9 cellular contexts compared by ENCODE assay signal in genomic region chr5:145835839-145836222, GRCh38. TPM values are rescaled to one million over a fixed set of nuclear protein-coding genes. Genes with fewer than 3 reads are reported as not detected.
DNase-seq lines count a peak whose midpoint lies in the region; ATAC-seq lines count a peak whose summit lies in the region.
"Had no signal": no experiment of that assay in that cellular context is flagged by ENCODE, and none has a peak within 500 bp of the region (broad histone marks: within the 10 kb centered on the region; RNA-seq: fewer than 3 reads in every experiment).

No MANE protein-coding gene starts in this region.

- DNase-seq in activated T-helper 1 cell treated with anti-CD3 and anti-CD28 coated beads, Interleukin-12 subunit alpha, Interleukin-12 subunit beta, Interleukin-2, Interleukin-4 antibody, amounts not matched to agents 30 ng/mL and 10 ng/mL and 1 ng/mL, durations not matched to agents 14 hours and 24 hours and 36 hours (ENCODE audit: low spot score): no peak
- no peak for DNase-seq in stimulated activated naive B cell treated with anti-CD40 and anti-IgM and Interleukin-4, amounts not matched to agents 10 μg/mL and 1 μg/mL and 100 μg/mL, for 72 hours
- DNase-seq in NCI-H446 (lab: John Stamatoyannopoulos, UW) (no peak), globus pallidus (ENCODE audit: low spot score) (no peak)

- peaks cover 5% of the 10 kb centered on the region for H3K4me1 Mint-ChIP-seq in activated T-helper 1 cell treated with anti-CD3 and anti-CD28 coated beads, Interleukin-12 subunit alpha, Interleukin-12 subunit beta, Interleukin-2, Interleukin-4 antibody, amounts not matched to agents 30 ng/mL and 10 ng/mL and 1 ng/mL, durations not matched to agents 14 hours and 24 hours and 36 hours (ENCODE audit: low read depth)
- peaks cover 12 to 13% of the 10 kb centered on the region in 2 donors for H3K4me1 Mint-ChIP-seq in stimulated activated naive B cell treated with anti-CD40 and anti-IgM and Interleukin-4, amounts not matched to agents 10 μg/mL and 1 μg/mL and 100 μg/mL, for 72 hours

- peak overlapping the region; percentile 32 for H3K9ac ChIP-seq in iPS-15b (ENCODE audit: low read depth, low read length)

- H3K27me3 Mint-ChIP-seq in activated T-helper 1 cell treated with anti-CD3 and anti-CD28 coated beads, Interleukin-12 subunit alpha, Interleukin-12 subunit beta, Interleukin-2, Interleukin-4 antibody, amounts not matched to agents 30 ng/mL and 10 ng/mL and 1 ng/mL, durations not matched to agents 14 hours and 24 hours and 36 hours (ENCODE audit: insufficient read depth): peaks cover 18% of the 10 kb centered on the region
- H3K27me3 Mint-ChIP-seq in stimulated activated naive B cell treated with anti-CD40 and anti-IgM and Interleukin-4, amounts not matched to agents 10 μg/mL and 1 μg/mL and 100 μg/mL, for 72 hours: peaks cover 5 to 6% of the 10 kb centered on the region in 2 donors

- ATAC-seq in HG02642 (IDR thresholded peaks at IDR 0.05; ENCODE audit: poor library complexity, unreplicated experiment) (peak; percentile 6), GM21723 (IDR thresholded peaks at IDR 0.05; ENCODE audit: unreplicated experiment) (no peak)
- ATAC-seq in stimulated activated naive B cell treated with anti-CD40 and anti-IgM and Interleukin-4, amounts not matched to agents 10 μg/mL and 1 μg/mL and 100 μg/mL, for 72 hours (replicated peaks): peak; percentile 6

- H3K9me3 ChIP-seq in iPS-15b (ENCODE audit: control insufficient read depth, insufficient read depth, low read length): no peaks in the 10 kb centered on the region

- intact Hi-C loops in activated T-helper 1 cell treated with anti-CD3 and anti-CD28 coated beads, Interleukin-12 subunit alpha, Interleukin-12 subunit beta, Interleukin-2, Interleukin-4 antibody, amounts not matched to agents 30 ng/mL and 10 ng/mL and 1 ng/mL, durations not matched to agents 14 hours and 24 hours and 36 hours (cut with micrococcal nuclease): loop anchor here (2.0 to 10.0 kb wide), 2 partner anchors 101 to 589 kb away; partner anchors contain the start of gene SH3RF2

- H3K27me3 ChIP-seq in iPS-15b (ENCODE audit: control insufficient read depth, insufficient read depth, low read length): peaks cover 26% of the 10 kb centered on the region

- H3K27ac Mint-ChIP-seq in activated T-helper 1 cell treated with anti-CD3 and anti-CD28 coated beads, Interleukin-12 subunit alpha, Interleukin-12 subunit beta, Interleukin-2, Interleukin-4 antibody, amounts not matched to agents 30 ng/mL and 10 ng/mL and 1 ng/mL, durations not matched to agents 14 hours and 24 hours and 36 hours: no peak overlapping the region
- peak overlapping the region; percentile 14 for H3K27ac Mint-ChIP-seq in stimulated activated naive B cell treated with anti-CD40 and anti-IgM and Interleukin-4, amounts not matched to agents 10 μg/mL and 1 μg/mL and 100 μg/mL, for 72 hours

- H3K9me3 Mint-ChIP-seq in activated T-helper 1 cell treated with anti-CD3 and anti-CD28 coated beads, Interleukin-12 subunit alpha, Interleukin-12 subunit beta, Interleukin-2, Interleukin-4 antibody, amounts not matched to agents 30 ng/mL and 10 ng/mL and 1 ng/mL, durations not matched to agents 14 hours and 24 hours and 36 hours: no peaks in the 10 kb centered on the region
- no peaks in the 10 kb centered on the region for H3K9me3 Mint-ChIP-seq in stimulated activated naive B cell treated with anti-CD40 and anti-IgM and Interleukin-4, amounts not matched to agents 10 μg/mL and 1 μg/mL and 100 μg/mL, for 72 hours

- H3K4me3 Mint-ChIP-seq in activated T-helper 1 cell treated with anti-CD3 and anti-CD28 coated beads, Interleukin-12 subunit alpha, Interleukin-12 subunit beta, Interleukin-2, Interleukin-4 antibody, amounts not matched to agents 30 ng/mL and 10 ng/mL and 1 ng/mL, durations not matched to agents 14 hours and 24 hours and 36 hours: peak overlapping the region; percentile 70
- H3K4me3 Mint-ChIP-seq in stimulated activated naive B cell treated with anti-CD40 and anti-IgM and Interleukin-4, amounts not matched to agents 10 μg/mL and 1 μg/mL and 100 μg/mL, for 72 hours: peak overlapping the region; percentile 82 to 84

- no peaks in the 10 kb centered on the region for H3K36me3 Mint-ChIP-seq in activated T-helper 1 cell treated with anti-CD3 and anti-CD28 coated beads, Interleukin-12 subunit alpha, Interleukin-12 subunit beta, Interleukin-2, Interleukin-4 antibody, amounts not matched to agents 30 ng/mL and 10 ng/mL and 1 ng/mL, durations not matched to agents 14 hours and 24 hours and 36 hours (ENCODE audit: low read depth)
- no peaks in the 10 kb centered on the region for H3K36me3 Mint-ChIP-seq in stimulated activated naive B cell treated with anti-CD40 and anti-IgM and Interleukin-4, amounts not matched to agents 10 μg/mL and 1 μg/mL and 100 μg/mL, for 72 hours

- H3K4me3 ChIP-seq in iPS-15b (ENCODE audit: low read depth, low read length): peak overlapping the region; percentile 75

- peaks cover 2% of the 10 kb centered on the region for H3K4me1 ChIP-seq in iPS-15b (ENCODE audit: control insufficient read depth, insufficient read depth, low read length)

- H3K36me3 ChIP-seq in iPS-15b (ENCODE audit: control insufficient read depth, insufficient read depth, low read length): no peaks in the 10 kb centered on the region

RNA-seq across cellular contexts. Expression of gene PRELID2, which starts 0.7 kb away (rescaled TPM):
- total RNA-seq in activated T-helper 1 cell treated with anti-CD3 and anti-CD28 coated beads, Interleukin-12 subunit alpha, Interleukin-12 subunit beta, Interleukin-2, Interleukin-4 antibody, amounts not matched to agents 30 ng/mL and 10 ng/mL and 1 ng/mL, durations not matched to agents 14 hours and 24 hours and 36 hours: 1.5 and 2.1 TPM in 2 replicates

RNA-seq across cellular contexts. Expression of gene GRXCR2, which starts 37.0 kb away (rescaled TPM):
- total RNA-seq in activated T-helper 1 cell treated with anti-CD3 and anti-CD28 coated beads, Interleukin-12 subunit alpha, Interleukin-12 subunit beta, Interleukin-2, Interleukin-4 antibody, amounts not matched to agents 30 ng/mL and 10 ng/mL and 1 ng/mL, durations not matched to agents 14 hours and 24 hours and 36 hours: not detected in 2 replicates
- total RNA-seq: glomerular endothelial cell, LHCN-M2 had no signal
